20 cellular contexts compared by ENCODE assay signal in genomic region chr4:53686521-53686920, GRCh38.
DNase-seq lines count a peak whose midpoint lies in the region; ATAC-seq, FAIRE-seq and TF ChIP-seq lines count a peak whose summit lies in the region.
"Had no signal": no experiment of that assay in that cellular context is flagged by ENCODE, and none has a peak within 500 bp of the region (broad histone marks: within the 10 kb centered on the region; RNA-seq: fewer than 3 reads in every experiment).

No MANE protein-coding gene starts in this region.

- no peaks in the 10 kb centered on the region for H3K9me2 ChIP-seq in SK-N-SH

- DNase-seq in SK-N-SH (no peak), adipocyte (ENCODE audit: low read depth) (peak; percentile 17), islet precursor cell (peak; percentile 64), urothelium cell line (ENCODE audit: low spot score) (no peak), NCI-H128 (lab: John Stamatoyannopoulos, UW; ENCODE audit: unreplicated experiment) (no peak), GOT3 (lab: John Stamatoyannopoulos, UW) (no peak)
- DNase-seq: Caco-2; CD4-positive, alpha-beta T cell; Karpas-422; MM.1S; NCI-H1092; NCI-H2081; NCI-H2171 treated with DMSO at 0.1 percent for 48 hours; NCI-H748 treated with DMSO at 0.1 percent for 48 hours; SHP77 treated with DMSO at 0.1 percent for 48 hours had no signal

- H3K4me1 ChIP-seq in SK-N-SH (ENCODE audit: control insufficient read depth in 1 of 2, insufficient read depth in 2 of 2, low read depth in 1 of 2, low read length in 1 of 2) (peaks cover 0 to 23% of the 10 kb centered on the region in 2 experiments; a peak in 3 of 4 replicates), adipocyte (ENCODE audit: control insufficient read depth, insufficient read depth, low read length) (peaks cover 75% of the 10 kb centered on the region)
- H3K4me1 ChIP-seq: Caco-2 had no signal

- no peak for TF ChIP-seq RAD21 in SK-N-SH (IDR thresholded peaks at IDR 0.05; ENCODE audit: low read length)

- peak overlapping the region; percentile 36; the same call in 1 of the 2 replicates for H3K4me2 ChIP-seq in SK-N-SH

- WGBS in SK-N-SH (ENCODE audit: low lambda C conversion rate), result 92% methylated on average over 1 of the region's 1 CpG

- TF ChIP-seq CTCF in SK-N-SH (IDR thresholded peaks at IDR 0.05), result no peak

- no peaks in the 10 kb centered on the region for H3K27me3 ChIP-seq in SK-N-SH (ENCODE audit: insufficient read depth)
- no peaks in the 10 kb centered on the region for H3K27me3 ChIP-seq in adipocyte (replicated peaks; ENCODE audit: control insufficient read depth, insufficient read depth, low read length)

- peak; percentile 5 for FAIRE-seq in urothelium cell line (lab: Jason Lieb, UNC)
- FAIRE-seq: GM12891, H1 had no signal

- TF ChIP-seq EP300 in SK-N-SH (IDR thresholded peaks at IDR 0.05; ENCODE audit: borderline replicate concordance in 1 of 2, low read depth in 1 of 2, low read length in 1 of 2), result no peak

- no peak overlapping the region for H3K9ac ChIP-seq in SK-N-SH
- H3K9ac ChIP-seq in adipocyte (ENCODE audit: low read length), result peak overlapping the region; percentile 83

- peak overlapping the region in 1 of 2 experiments; percentile 94; a peak in 1 of 4 replicates for H3K27ac ChIP-seq in SK-N-SH (ENCODE audit: low read depth in 2 of 2, low read length in 1 of 2)
- H3K27ac ChIP-seq: 22Rv1 had no signal

- H3K79me2 ChIP-seq in SK-N-SH (ENCODE audit: insufficient read depth), result no peaks in the 10 kb centered on the region

- H3K4me3 ChIP-seq in SK-N-SH (ENCODE audit: low read depth in 2 of 2, low read length in 1 of 2) (no peak overlapping the region), adipocyte (ENCODE audit: low read length) (peak overlapping the region; percentile 9)

- no peaks in the 10 kb centered on the region for H4K20me1 ChIP-seq in SK-N-SH (ENCODE audit: insufficient read depth)

- ATAC-seq in SK-N-SH treated with all-trans-retinoic acid at 6 μM for 48 hours, result no peak
- ATAC-seq in HG03439 (IDR thresholded peaks at IDR 0.05; ENCODE audit: unreplicated experiment), result no peak

- CTCF ChIA-PET in SK-N-SH (lab: Yijun Ruan, JAX), result interaction anchor here (1.9 kb wide), 1 partner anchor 13 kb away, joined by 4 read pairs; no protein-coding TSS in a partner anchor

- H2AFZ ChIP-seq in SK-N-SH (ENCODE audit: low read depth), result no peak overlapping the region

- H3K9me3 ChIP-seq in SK-N-SH, result no peaks in the 10 kb centered on the region
- no peaks in the 10 kb centered on the region for H3K9me3 ChIP-seq in adipocyte (ENCODE audit: control insufficient read depth, low read length)
- H3K9me3 ChIP-seq: Caco-2 had no signal

- POLR2A ChIA-PET in SK-N-SH (lab: Yijun Ruan, JAX), result no interaction called here

- no peaks in the 10 kb centered on the region for H3K36me3 ChIP-seq in SK-N-SH (replicated peaks in 1 of 2; ENCODE audit: control insufficient read depth in 1 of 2, insufficient read depth in 2 of 2, low read length in 1 of 2)
- no peaks in the 10 kb centered on the region for H3K36me3 ChIP-seq in adipocyte (ENCODE audit: control insufficient read depth, insufficient read depth, low read length, severe bottlenecking)

- peaks cover 18% of the 10 kb centered on the region for H3F3A ChIP-seq in SK-N-SH (replicated peaks; ENCODE audit: insufficient read depth)

TF ChIP-seq in SK-N-SH, 30 proteins besides CTCF, POLR2A, EP300 and RAD21:
- no peak for TF ChIP-seq FOSL2 (IDR thresholded peaks at IDR 0.05; ENCODE audit: borderline replicate concordance, low read depth)
- TF ChIP-seq RXRA (IDR thresholded peaks at IDR 0.05; ENCODE audit: borderline replicate concordance, low read depth), result no peak
- no peak for TF ChIP-seq CHD2 (IDR thresholded peaks at IDR 0.05; ENCODE audit: low read length, partially characterized antibody)
TF ChIP-seq in SK-N-SH: peak in this region for 0.

TF ChIP-seq in SK-N-SH treated with all-trans-retinoic acid at 6 μM for 48 hours, 23 proteins besides CTCF, POLR2A, EP300 and RAD21:
- TF ChIP-seq ZFP3 (CRISPR knock-in tag; IDR thresholded peaks at IDR 0.05) (no peak), OSR1 (CRISPR knock-in tag; IDR thresholded peaks at IDR 0.05) (no peak), ZC3H10 (CRISPR knock-in tag; IDR thresholded peaks at IDR 0.05) (no peak)

Comparison
In these comparisons a context has a peak if more than half of its experiments do, and no peak if none do; other contexts are left out.
1. DNase-seq: peak in adipocyte (single experiment) and islet precursor cell (single experiment); none in SK-N-SH (single experiment), urothelium cell line (single experiment), NCI-H128 (single experiment) and GOT3 (single experiment).